ENCODE assay signal across 12 cellular contexts in the genomic region with DNA sequence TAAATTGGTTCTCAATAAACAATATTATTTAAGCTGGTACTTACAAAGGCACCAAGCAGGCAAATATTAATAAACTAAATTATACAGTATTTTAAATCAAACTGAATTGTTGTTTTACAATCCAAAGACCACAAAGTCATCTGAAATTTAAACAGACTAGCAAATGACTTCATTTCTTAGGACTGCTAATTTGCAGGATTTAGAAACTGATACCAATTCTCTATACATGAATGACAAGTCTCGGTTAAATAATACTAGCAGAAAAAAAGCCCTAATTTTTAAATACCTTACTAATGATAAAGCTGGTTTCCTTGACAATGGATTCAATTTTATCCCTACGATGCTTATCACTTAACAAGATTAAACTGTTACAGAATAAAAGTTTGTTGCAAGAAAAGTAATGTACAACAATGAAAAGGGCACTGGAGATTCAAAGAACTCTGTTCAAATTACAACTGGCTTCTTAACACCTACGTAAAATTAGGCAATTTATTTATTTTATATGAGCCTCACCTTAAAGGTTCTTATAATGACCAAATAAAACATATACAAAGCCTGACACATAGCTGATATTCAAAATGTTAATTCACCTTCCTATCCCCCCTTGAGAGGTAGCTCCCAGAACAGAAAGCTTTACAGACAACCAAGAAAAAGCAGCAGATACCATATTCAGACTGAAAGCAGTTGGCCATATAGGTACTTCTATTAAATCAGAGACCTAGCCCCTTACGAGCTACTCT. TPM values are rescaled to one million over a fixed set of nuclear protein-coding genes. Genes with fewer than 3 reads are reported as not detected.
A peak's percentile ranks its signal among the peaks of the same experiment; 100 is the strongest.
DNase-seq lines count a peak whose midpoint lies in the region; ATAC-seq, FAIRE-seq and TF ChIP-seq lines count a peak whose summit lies in the region.
"Had no signal": no experiment of that assay in that cellular context is flagged by ENCODE, and none has a peak within 500 bp of the region (broad histone marks: within the 10 kb centered on the region; RNA-seq: fewer than 3 reads in every experiment).

No MANE protein-coding gene starts in this region.

- no peaks in the 10 kb centered on the region for H3K9me3 Mint-ChIP-seq in natural killer cell treated with Interleukin-12 subunit alpha and Interleukin-12 subunit beta and Interleukin-15 and Interleukin-18, amount 100 ng/mL, for 72 hours
- H3K9me3 Mint-ChIP-seq in natural killer cell, result no peaks in the 10 kb centered on the region
- H3K9me3 Mint-ChIP-seq in progenitor cell of endocrine pancreas (ENCODE audit: low read depth), result no peaks in the 10 kb centered on the region

- peaks cover 9% of the 10 kb centered on the region for H3K36me3 Mint-ChIP-seq in natural killer cell treated with Interleukin-12 subunit alpha and Interleukin-12 subunit beta and Interleukin-15 and Interleukin-18, amount 100 ng/mL, for 72 hours
- H3K36me3 Mint-ChIP-seq in natural killer cell (no peaks in the 10 kb centered on the region), progenitor cell of endocrine pancreas (ENCODE audit: insufficient read depth) (peaks cover 2% of the 10 kb centered on the region)

- H3K27ac Mint-ChIP-seq in natural killer cell treated with Interleukin-12 subunit alpha and Interleukin-12 subunit beta and Interleukin-15 and Interleukin-18, amount 100 ng/mL, for 72 hours, result peak overlapping the region in 1 of 2 donors; percentile 31
- H3K27ac Mint-ChIP-seq in natural killer cell (peak overlapping the region in 1 of 2 donors; percentile 46), progenitor cell of endocrine pancreas (no peak overlapping the region)

- no peak for FAIRE-seq in HTR-8/SVneo (lab: Jason Lieb, UNC)

- H3K4me1 Mint-ChIP-seq in natural killer cell treated with Interleukin-12 subunit alpha and Interleukin-12 subunit beta and Interleukin-15 and Interleukin-18, amount 100 ng/mL, for 72 hours (ENCODE audit: low read depth in 2 of 2), result peaks cover 23 to 30% of the 10 kb centered on the region in 2 donors
- H3K4me1 Mint-ChIP-seq in natural killer cell, result peaks cover 21 to 27% of the 10 kb centered on the region in 2 donors
- peaks cover 2% of the 10 kb centered on the region for H3K4me1 Mint-ChIP-seq in progenitor cell of endocrine pancreas (ENCODE audit: low read depth)

- intact Hi-C loops in natural killer cell (cut with micrococcal nuclease), result no loop called here

- peak overlapping the region; percentile 13 for H3K4me3 Mint-ChIP-seq in natural killer cell treated with Interleukin-12 subunit alpha and Interleukin-12 subunit beta and Interleukin-15 and Interleukin-18, amount 100 ng/mL, for 72 hours
- H3K4me3 Mint-ChIP-seq in natural killer cell (no peak overlapping the region), progenitor cell of endocrine pancreas (ENCODE audit: low read depth) (no peak overlapping the region)

- no peak for ATAC-seq in natural killer cell treated with Interleukin-12 subunit alpha and Interleukin-12 subunit beta and Interleukin-15 and Interleukin-18, amount 100 ng/mL, for 72 hours
- ATAC-seq in natural killer cell (no peak), GM21786 (IDR thresholded peaks at IDR 0.05; ENCODE audit: unreplicated experiment) (peak; percentile 79), HG03521 (IDR thresholded peaks at IDR 0.05; ENCODE audit: unreplicated experiment) (peak; percentile 61)

- DNase-seq in natural killer cell treated with Interleukin-12 subunit alpha and Interleukin-12 subunit beta and Interleukin-15 and Interleukin-18, amount 100 ng/mL, for 72 hours (ENCODE audit: low spot score), result no peak
- DNase-seq in natural killer cell, result no peak
- DNase-seq in NAMALWA (ENCODE audit: low spot score), result no peak
- no peak for DNase-seq in progenitor cell of endocrine pancreas (ENCODE audit: low spot score, unreplicated experiment)
- DNase-seq in HTR-8/SVneo (ENCODE audit: insufficient read length, low spot score), result no peak
- DNase-seq in NCI-H2107 (lab: John Stamatoyannopoulos, UW), result no peak
- DNase-seq: activated CD4-positive, alpha-beta T cell treated with anti-CD3 and anti-CD28 coated beads, Interleukin-2, amount 50 U/mL, for 4 hours; BE2C; MV-4-11; SJCRH30 had no signal

- TF ChIP-seq CTCF in natural killer cell (IDR thresholded peaks at IDR 0.05), result no peak
- no peak for TF ChIP-seq CTCF in progenitor cell of endocrine pancreas (IDR thresholded peaks at IDR 0.05; ENCODE audit: unreplicated experiment)

- no peaks in the 10 kb centered on the region for H3K27me3 Mint-ChIP-seq in natural killer cell treated with Interleukin-12 subunit alpha and Interleukin-12 subunit beta and Interleukin-15 and Interleukin-18, amount 100 ng/mL, for 72 hours
- no peaks in the 10 kb centered on the region for H3K27me3 Mint-ChIP-seq in natural killer cell (ENCODE audit: low read depth in 2 of 2)
- no peaks in the 10 kb centered on the region for H3K27me3 Mint-ChIP-seq in progenitor cell of endocrine pancreas

RNA-seq across cellular contexts. Expression of gene HBS1L, which starts 33.1 kb away (rescaled TPM):
- total RNA-seq in natural killer cell treated with Interleukin-12 subunit alpha and Interleukin-12 subunit beta and Interleukin-15 and Interleukin-18, amount 100 ng/mL, for 72 hours, result 100 to 1,000 TPM; 137 to 215 TPM
- total RNA-seq in natural killer cell, result 10 to 100 TPM; 75.3 to 82.2 (median 80.1) TPM
- total RNA-seq in progenitor cell of endocrine pancreas, result 77.2 and 88.7 TPM in 2 replicates

Comparison
In these comparisons a context has a peak if more than half of its experiments do, and no peak if none do; other contexts are left out.
1. ATAC-seq: peak in GM21786 (single experiment) and HG03521 (single experiment); none in natural killer cell treated with Interleukin-12 subunit alpha and Interleukin-12 subunit beta and Interleukin-15 and Interleukin-18, amount 100 ng/mL, for 72 hours (0 of 2) and natural killer cell (0 of 3).